Comparison of ENCODE assay signal across 8 cellular contexts in genomic region chr20:64080013-64080812, GRCh38. TPM values are rescaled to one million over a fixed set of nuclear protein-coding genes. Genes with fewer than 3 reads are reported as not detected.
DNase-seq lines count a peak whose midpoint lies in the region; ATAC-seq, FAIRE-seq and TF ChIP-seq lines count a peak whose summit lies in the region.

TSS of gene OPRL1 (plus strand) at chr20:64080082. CDS start at chr20:64092721, 12,639 bp downstream.

- intact Hi-C loops in CD8-positive, alpha-beta T cell (cut with DNase I, micrococcal nuclease) = loop anchor here (1.0 to 5.0 kb wide), 3 partner anchors 22 to 543 kb away; partner anchors contain the start of genes PCMTD2 (in 1 of the 2) and PTK6 (in 1 of the 2)

- H3K4me1 Mint-ChIP-seq in CD8-positive, alpha-beta T cell (ENCODE audit: low read depth) = peaks cover 42% of the 10 kb centered on the region

- H4K20me1 ChIP-seq in Loucy (ENCODE audit: insufficient read depth, low read length, poor library complexity, severe bottlenecking) = no peaks in the 10 kb centered on the region

- no peak for TF ChIP-seq CTCF in CD8-positive, alpha-beta T cell (IDR thresholded peaks at IDR 0.05)
- TF ChIP-seq CTCF in Loucy (conservative IDR thresholded peaks at IDR 0.05; ENCODE audit: low read length) (no peak), astrocyte of the cerebellum (IDR thresholded peaks at IDR 0.05; ENCODE audit: low read depth, low read length, missing control alignments) (no peak)

- POLR2A ChIA-PET in CD8-positive, alpha-beta T cell (lab: Charles Lee) = interaction anchor here (0.9 to 1.6 kb wide), 4 partner anchors 16 to 99 kb away, joined by 3 to 5 read pairs (median 4); partner anchors contain the start of gene PRPF6

- peaks cover 10% of the 10 kb centered on the region for H3K36me3 ChIP-seq in CD8-positive, alpha-beta T cell (ENCODE audit: insufficient read depth, low read length)
- H3K36me3 ChIP-seq in Loucy (ENCODE audit: insufficient read depth, low read length) = no peaks in the 10 kb centered on the region

- H3K4me3 ChIP-seq in CD8-positive, alpha-beta T cell (ENCODE audit: low read depth, low read length) = peak within 1 kb of the TSS; percentile 85
- H3K4me3 ChIP-seq in Loucy (ENCODE audit: low read length, poor library complexity, severe bottlenecking) = peak within 1 kb of the TSS; percentile 83
- H3K4me3 ChIP-seq in astrocyte of the cerebellum (ENCODE audit: low read depth, low read length) = peak within 1 kb of the TSS; percentile 60

- peak within 1 kb of the TSS; percentile 90 for H3K27ac Mint-ChIP-seq in CD8-positive, alpha-beta T cell

- H3K4me2 ChIP-seq in Loucy (ENCODE audit: low read depth, low read length, poor library complexity, severe bottlenecking) = peak within 1 kb of the TSS; percentile 98

- H3K27me3 ChIP-seq in CD8-positive, alpha-beta T cell (ENCODE audit: insufficient read depth, low read length) = no peaks in the 10 kb centered on the region
- no peaks in the 10 kb centered on the region for H3K27me3 ChIP-seq in Loucy (ENCODE audit: insufficient read depth, low read length, poor library complexity, severe bottlenecking)

- no peak for FAIRE-seq in urothelium cell line (lab: Jason Lieb, UNC)

- no peaks in the 10 kb centered on the region for H3K9me3 Mint-ChIP-seq in CD8-positive, alpha-beta T cell

- peak in 4 of 7 experiments; percentile 30 to 72 (median 60) for DNase-seq in CD8-positive, alpha-beta T cell
- DNase-seq in astrocyte of the cerebellum (ENCODE audit: low read depth) (no peak), left kidney (ENCODE audit: low read depth, low spot score) (peak; percentile 50), substantia nigra (lab: John Stamatoyannopoulos, UW) (peak in 1 of 49 donors; percentile 52), NCI-H226 (no peak), putamen (ENCODE audit: low spot score) (no peak), urothelium cell line (ENCODE audit: low spot score) (no peak)

- in situ Hi-C loops in astrocyte of the cerebellum (cut with HindIII; ENCODE audit: low sequenced_read_pairs) = no loop called here

- H3K4me1 ChIP-seq in CD8-positive, alpha-beta T cell (ENCODE audit: insufficient read depth, low read length) = peaks cover 59% of the 10 kb centered on the region
- peaks cover 45% of the 10 kb centered on the region for H3K4me1 ChIP-seq in Loucy (ENCODE audit: insufficient read depth, low read length, poor library complexity, severe bottlenecking)

- peak within 1 kb of the TSS; percentile 86 for H3K9ac ChIP-seq in Loucy (ENCODE audit: low read depth, low read length, poor library complexity, severe bottlenecking)

- 0 out of 2 replicates have a peak, but pooled peaks cover 11% of the 10 kb centered on the region for H3K79me2 ChIP-seq in Loucy (ENCODE audit: insufficient read depth, low read length)

- H3K27me3 Mint-ChIP-seq in CD8-positive, alpha-beta T cell (ENCODE audit: low read depth) = peaks cover 2% of the 10 kb centered on the region

- peaks cover 9% of the 10 kb centered on the region for H3K36me3 Mint-ChIP-seq in CD8-positive, alpha-beta T cell

- no peaks in the 10 kb centered on the region for H3K9me2 ChIP-seq in Loucy (replicated peaks; ENCODE audit: low read depth, low read length)

- ATAC-seq in CD8-positive, alpha-beta T cell = peak; percentile 24

- peak within 1 kb of the TSS; percentile 66 for H3K27ac ChIP-seq in CD8-positive, alpha-beta T cell (ENCODE audit: low read depth, low read length)
- peak within 1 kb of the TSS; percentile 74 for H3K27ac ChIP-seq in substantia nigra (ENCODE audit: low read depth, low read length, poor library complexity, severe bottlenecking)

- peaks cover 20% of the 10 kb centered on the region for H3F3A ChIP-seq in Loucy (ENCODE audit: low read depth)

- CTCF ChIA-PET in CD8-positive, alpha-beta T cell (lab: Charles Lee) = interaction anchor here (0.6 to 6.5 kb wide), 7 partner anchors 11 to 1071 kb away, joined by 3 to 103 read pairs (median 3); no protein-coding TSS in a partner anchor

- H3K9me3 ChIP-seq in CD8-positive, alpha-beta T cell (ENCODE audit: low read length) = no peaks in the 10 kb centered on the region
- no peaks in the 10 kb centered on the region for H3K9me3 ChIP-seq in Loucy (ENCODE audit: insufficient read depth, low read depth, low read length)

- peak within 1 kb of the TSS; percentile 45; the same call in 1 of the 2 replicates for H2AFZ ChIP-seq in Loucy (ENCODE audit: low read length)

- peak within 1 kb of the TSS; percentile 87 for H3K4me3 Mint-ChIP-seq in CD8-positive, alpha-beta T cell

RNA-seq across cellular contexts. Expression of gene OPRL1, which starts in this region (rescaled TPM):
- total RNA-seq in CD8-positive, alpha-beta T cell = under 1 TPM; 0.35 to 0.69 TPM

Comparison
In these comparisons a context has a peak if more than half of its experiments do, and no peak if none do; other contexts are left out.
1. Peak in DNase-seq, ATAC-seq, H3K4me3 ChIP-seq and H3K27ac ChIP-seq in CD8-positive, alpha-beta T cell; RNA of the gene not detected or under 1 TPM.